In the genomic region with DNA sequence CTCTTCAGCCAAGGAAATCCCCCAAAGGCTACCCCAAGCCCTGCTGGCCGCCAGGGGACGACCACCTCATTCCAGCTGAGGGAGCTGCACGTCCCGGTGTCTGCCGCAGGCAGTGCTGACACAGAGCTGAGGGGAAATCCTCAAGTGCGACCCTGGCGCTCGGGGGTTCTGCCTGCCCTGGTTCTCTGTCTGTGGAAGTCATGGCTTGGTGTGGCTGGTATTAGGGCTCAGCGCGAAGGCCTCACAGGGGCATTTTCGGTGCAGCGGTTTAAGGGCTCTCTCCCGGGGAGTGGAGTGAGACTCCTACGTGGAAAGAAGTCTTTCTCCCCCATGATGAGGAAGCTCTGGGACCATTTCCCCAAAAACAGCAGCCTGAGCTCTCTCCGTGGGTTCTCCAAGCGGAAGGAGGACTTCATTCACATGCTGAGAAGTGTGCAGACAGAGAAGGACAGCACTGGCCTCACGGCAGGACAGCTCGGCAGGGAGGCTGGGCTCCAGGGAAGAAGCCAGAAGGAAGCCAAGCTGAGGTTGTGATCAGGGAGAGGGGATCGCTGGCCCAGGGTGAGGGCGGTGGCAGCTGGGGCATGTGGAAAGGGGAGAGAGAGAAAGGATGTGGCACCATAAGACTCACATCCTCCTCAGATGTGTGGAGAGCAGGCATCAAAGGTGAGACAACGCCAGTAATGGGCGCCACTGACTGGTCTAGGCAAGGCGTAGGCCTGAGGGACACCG, we compare ENCODE assay signal across 22 cellular contexts. TPM values are rescaled to one million over a fixed set of nuclear protein-coding genes. Genes with fewer than 3 reads are reported as not detected.
A peak's percentile ranks its signal among the peaks of the same experiment; 100 is the strongest.
DNase-seq lines count a peak whose midpoint lies in the region; ATAC-seq and TF ChIP-seq lines count a peak whose summit lies in the region.
"Had no signal": no experiment of that assay in that cellular context is flagged by ENCODE, and none has a peak within 500 bp of the region (broad histone marks: within the 10 kb centered on the region; RNA-seq: fewer than 3 reads in every experiment).

No MANE protein-coding gene starts in this region.

- H3K9me3 ChIP-seq in endodermal cell (ENCODE audit: control insufficient read depth, low read length) (peaks cover 9% of the 10 kb centered on the region), lower lobe of right lung (no peaks in the 10 kb centered on the region), trophoblast cell (ENCODE audit: insufficient read depth, low read depth, low read length) (peaks cover 17% of the 10 kb centered on the region)

- H3K4me1 ChIP-seq in endodermal cell (ENCODE audit: control insufficient read depth, insufficient read depth, low read length), result no peaks in the 10 kb centered on the region
- no peaks in the 10 kb centered on the region for H3K4me1 ChIP-seq in lower lobe of right lung
- no peaks in the 10 kb centered on the region for H3K4me1 ChIP-seq in trophoblast cell (ENCODE audit: control insufficient read depth in 1 of 2, insufficient read depth in 2 of 2, low read length in 2 of 2)

- H3K36me3 ChIP-seq in endodermal cell (ENCODE audit: control insufficient read depth, insufficient read depth, low read length), result no peaks in the 10 kb centered on the region
- H3K36me3 ChIP-seq in lower lobe of right lung, result no peaks in the 10 kb centered on the region
- no peaks in the 10 kb centered on the region for H3K36me3 ChIP-seq in trophoblast cell (ENCODE audit: control insufficient read depth in 1 of 2, insufficient read depth in 2 of 2, low read length in 2 of 2)

- peaks cover 17% of the 10 kb centered on the region for H3K9me3 Mint-ChIP-seq in endodermal cell

- peaks cover 4% of the 10 kb centered on the region for H3K27me3 Mint-ChIP-seq in endodermal cell (ENCODE audit: insufficient read depth)

- H4K8ac ChIP-seq in trophoblast cell (ENCODE audit: low read depth, low read length), result no peak overlapping the region

- no peaks in the 10 kb centered on the region for H3K4me1 Mint-ChIP-seq in endodermal cell
- H3K4me1 Mint-ChIP-seq: B cell had no signal

- no peak overlapping the region for H3K23ac ChIP-seq in trophoblast cell (ENCODE audit: low read length)

- H3K9ac ChIP-seq in endodermal cell (ENCODE audit: extremely low read depth, low read length, poor library complexity, severe bottlenecking) (no peak overlapping the region), trophoblast cell (ENCODE audit: low read length) (no peak overlapping the region)

- H3K4me3 Mint-ChIP-seq in endodermal cell, result no peak overlapping the region
- H3K4me3 Mint-ChIP-seq: B cell had no signal

- H2BK120ac ChIP-seq in trophoblast cell (ENCODE audit: insufficient read depth, low read length, poor library complexity), result no peak overlapping the region

- H3K27ac ChIP-seq in endodermal cell (ENCODE audit: low read depth, low read length), result no peak overlapping the region
- H3K27ac ChIP-seq in lower lobe of right lung, result no peak overlapping the region
- H3K27ac ChIP-seq in trophoblast cell (ENCODE audit: low read depth, low read length), result no peak overlapping the region
- H3K27ac ChIP-seq: 22Rv1, C4-2B, RWPE1 had no signal

- H2AK5ac ChIP-seq in trophoblast cell (ENCODE audit: low read length), result no peak overlapping the region

- TF ChIP-seq POLR2A in lower leg skin (IDR thresholded peaks at IDR 0.05), result no peak

- H3K4me3 ChIP-seq in endodermal cell (ENCODE audit: low read length) (no peak overlapping the region), lower leg skin (ENCODE audit: low read depth, poor library complexity, severe bottlenecking) (no peak overlapping the region), lower lobe of right lung (no peak overlapping the region), trophoblast cell (ENCODE audit: low read depth, low read length) (no peak overlapping the region)

- H3K4me2 ChIP-seq in trophoblast cell (ENCODE audit: low read length), result no peak overlapping the region

- H4K12ac ChIP-seq in trophoblast cell (ENCODE audit: low read depth, low read length), result no peak overlapping the region

- H3K27me3 ChIP-seq in endodermal cell (ENCODE audit: control insufficient read depth, insufficient read depth, low read length, poor library complexity, severe bottlenecking) (no peaks in the 10 kb centered on the region), lower lobe of right lung (ENCODE audit: low read depth) (no peaks in the 10 kb centered on the region), trophoblast cell (ENCODE audit: insufficient read depth, low read length) (no peaks in the 10 kb centered on the region)

- intact Hi-C loops in lower leg skin (cut with DNase I; ENCODE audit: low total_unique reads), result no loop called here
- intact Hi-C loops in posterior vena cava (cut with DNase I), result no loop called here
- intact Hi-C loops in lower lobe of right lung (cut with DNase I), result no loop called here

- DNase-seq in activated CD8-positive, alpha-beta memory T cell treated with anti-CD3 and anti-CD28 coated beads, Interleukin-2, amount 50 U/mL, for 48 hours, result peak; percentile 12
- no peak for DNase-seq in activated CD8-positive, alpha-beta memory T cell treated with anti-CD3 and anti-CD28 coated beads, Interleukin-2, amount 50 U/mL, for 4 hours
- peak; percentile 51 for DNase-seq in endodermal cell
- DNase-seq in lower leg skin (ENCODE audit: low spot score in 2 of 2), result peak; percentile 3 to 81
- DNase-seq in posterior vena cava (ENCODE audit: low spot score), result peak; percentile 66
- DNase-seq in lower lobe of right lung, result no peak
- DNase-seq in HUDEP-2 (lab: John Stamatoyannopoulos, UW; ENCODE audit: unreplicated experiment in 76 of 76), result no peak
- DNase-seq in trophoblast cell, result no peak
- DNase-seq: HCEC 1CT, Karpas-422, NCI-H1092 treated with DMSO at 0.1 percent for 48 hours, NCI-H1436 treated with DMSO at 0.1 percent for 48 hours, NCI-H2029, NCI-H446 treated with DMSO at 0.1 percent for 48 hours, NCI-H526, NCI-H82, SHP77 had no signal

- no peaks in the 10 kb centered on the region for H3K79me2 ChIP-seq in trophoblast cell (ENCODE audit: control insufficient read depth, insufficient read depth, low read length, poor library complexity)

- no peak overlapping the region for H3K4ac ChIP-seq in trophoblast cell (ENCODE audit: low read depth, low read length)

- H3K36me3 Mint-ChIP-seq in endodermal cell (ENCODE audit: low read depth), result peaks cover 3% of the 10 kb centered on the region

- no peak overlapping the region for H2BK5ac ChIP-seq in trophoblast cell (ENCODE audit: low read depth, low read length, poor library complexity)

- WGBS in endodermal cell (ENCODE audit: insufficient coverage in 1 of 2, insufficient read length in 1 of 2), 2 experiments, result 91 to 92% methylated on average over 12 to 24 of the region's 24 CpGs
- WGBS in lower leg skin, 2 donors, result 91% methylated on average over 24 of the region's 24 CpGs
- no CpG with 5 or more reads among the region's 24 CpGs for WGBS in trophoblast cell (ENCODE audit: extremely low coverage, insufficient coverage, insufficient read length)

- H2AFZ ChIP-seq in trophoblast cell (ENCODE audit: insufficient read depth, low read length, poor library complexity), result no peak overlapping the region

- H3K18ac ChIP-seq in trophoblast cell (ENCODE audit: low read length), result no peak overlapping the region

- H2BK12ac ChIP-seq in trophoblast cell (ENCODE audit: low read length), result no peak overlapping the region

- no peak overlapping the region for H3K27ac Mint-ChIP-seq in endodermal cell
- H3K27ac Mint-ChIP-seq: B cell had no signal

- no peak overlapping the region for H4K91ac ChIP-seq in trophoblast cell (ENCODE audit: low read depth, low read length)

- no peak for ATAC-seq in lower lobe of right lung
- ATAC-seq: Panc1 had no signal

- TF ChIP-seq CTCF in endodermal cell (conservative IDR thresholded peaks at IDR 0.05) (peak; percentile 47), lower leg skin (IDR thresholded peaks at IDR 0.05) (no peak), lower lobe of right lung (IDR thresholded peaks at IDR 0.05) (no peak)

- no peak overlapping the region for H3K14ac ChIP-seq in trophoblast cell (ENCODE audit: low read length)

- H3K79me1 ChIP-seq in trophoblast cell (ENCODE audit: low read length), result no peaks in the 10 kb centered on the region

RNA-seq across cellular contexts. Expression of a gene that starts 48.6 kb away (rescaled TPM):
- total RNA-seq in endodermal cell (10 to 100 TPM; 20.7 to 31.1 TPM), lower leg skin (10 to 100 TPM in 3 of 4 donors, 1 to 10 TPM in 1; 9.6 to 31.3 (median 19.2) TPM), posterior vena cava (10 to 100 TPM; 10.6 to 15.5 TPM), lower lobe of right lung (40.1 TPM)
- polyA plus RNA-seq in endodermal cell (2013, experiment 1 of 2), result 7.3 TPM
- 5.6 TPM for polyA plus RNA-seq in endodermal cell (2013, experiment 2 of 2)
- polyA plus RNA-seq in trophoblast cell (2013), result 1.4 and 1.8 TPM in 2 replicates

Comparison
In these comparisons a context has a peak if more than half of its experiments do, and no peak if none do; other contexts are left out.
1. DNase-seq: peak in activated CD8-positive, alpha-beta memory T cell treated with anti-CD3 and anti-CD28 coated beads, Interleukin-2, amount 50 U/mL, for 48 hours (single experiment), endodermal cell (single experiment), lower leg skin (2 of 2) and posterior vena cava (single experiment); none in activated CD8-positive, alpha-beta memory T cell treated with anti-CD3 and anti-CD28 coated beads, Interleukin-2, amount 50 U/mL, for 4 hours (single experiment), lower lobe of right lung (single experiment), HUDEP-2 (0 of 76) and trophoblast cell (0 of 2).